Comparison of ENCODE assay signal across 1 cellular context in the genomic region with DNA sequence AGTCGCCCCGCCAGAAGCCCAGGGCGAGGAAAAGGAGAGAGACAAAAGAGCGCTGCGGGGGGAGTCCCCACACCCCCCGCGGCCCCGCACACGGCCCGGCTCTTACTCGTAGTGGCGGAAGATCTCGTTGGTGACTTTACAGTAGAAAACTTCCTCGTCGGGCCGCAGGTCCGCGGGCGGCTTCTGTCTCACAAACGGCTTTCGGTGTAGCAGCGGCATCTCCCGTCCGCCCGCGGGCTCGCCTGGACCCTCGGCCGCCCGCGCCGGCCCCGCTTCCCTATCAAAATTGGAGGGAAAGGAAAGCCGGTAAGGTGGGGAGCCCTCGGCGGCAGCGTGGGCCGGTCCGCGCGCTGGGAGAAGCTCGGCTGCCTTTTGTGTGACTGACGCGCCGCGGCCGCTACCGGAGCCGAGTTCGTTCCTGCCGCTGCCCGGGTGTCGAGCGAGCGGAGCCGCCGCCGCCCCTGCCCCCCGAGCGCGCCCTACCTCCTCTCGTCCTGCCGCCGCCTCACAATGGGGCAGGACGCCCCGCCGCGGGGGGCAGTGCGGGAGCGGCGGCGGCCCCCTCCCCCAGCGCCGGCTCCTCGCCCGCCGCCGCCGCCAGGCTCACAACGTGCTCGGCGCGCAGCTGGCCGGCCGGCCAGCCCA.
TF ChIP-seq lines count a peak whose summit lies in the region.

No MANE protein-coding gene starts in this region.

TF ChIP-seq in HepG2, 621 proteins besides CTCF, POLR2A, EP300 and RAD21 (continued from another document and continues in another):
- TF ChIP-seq, protein P1, sequence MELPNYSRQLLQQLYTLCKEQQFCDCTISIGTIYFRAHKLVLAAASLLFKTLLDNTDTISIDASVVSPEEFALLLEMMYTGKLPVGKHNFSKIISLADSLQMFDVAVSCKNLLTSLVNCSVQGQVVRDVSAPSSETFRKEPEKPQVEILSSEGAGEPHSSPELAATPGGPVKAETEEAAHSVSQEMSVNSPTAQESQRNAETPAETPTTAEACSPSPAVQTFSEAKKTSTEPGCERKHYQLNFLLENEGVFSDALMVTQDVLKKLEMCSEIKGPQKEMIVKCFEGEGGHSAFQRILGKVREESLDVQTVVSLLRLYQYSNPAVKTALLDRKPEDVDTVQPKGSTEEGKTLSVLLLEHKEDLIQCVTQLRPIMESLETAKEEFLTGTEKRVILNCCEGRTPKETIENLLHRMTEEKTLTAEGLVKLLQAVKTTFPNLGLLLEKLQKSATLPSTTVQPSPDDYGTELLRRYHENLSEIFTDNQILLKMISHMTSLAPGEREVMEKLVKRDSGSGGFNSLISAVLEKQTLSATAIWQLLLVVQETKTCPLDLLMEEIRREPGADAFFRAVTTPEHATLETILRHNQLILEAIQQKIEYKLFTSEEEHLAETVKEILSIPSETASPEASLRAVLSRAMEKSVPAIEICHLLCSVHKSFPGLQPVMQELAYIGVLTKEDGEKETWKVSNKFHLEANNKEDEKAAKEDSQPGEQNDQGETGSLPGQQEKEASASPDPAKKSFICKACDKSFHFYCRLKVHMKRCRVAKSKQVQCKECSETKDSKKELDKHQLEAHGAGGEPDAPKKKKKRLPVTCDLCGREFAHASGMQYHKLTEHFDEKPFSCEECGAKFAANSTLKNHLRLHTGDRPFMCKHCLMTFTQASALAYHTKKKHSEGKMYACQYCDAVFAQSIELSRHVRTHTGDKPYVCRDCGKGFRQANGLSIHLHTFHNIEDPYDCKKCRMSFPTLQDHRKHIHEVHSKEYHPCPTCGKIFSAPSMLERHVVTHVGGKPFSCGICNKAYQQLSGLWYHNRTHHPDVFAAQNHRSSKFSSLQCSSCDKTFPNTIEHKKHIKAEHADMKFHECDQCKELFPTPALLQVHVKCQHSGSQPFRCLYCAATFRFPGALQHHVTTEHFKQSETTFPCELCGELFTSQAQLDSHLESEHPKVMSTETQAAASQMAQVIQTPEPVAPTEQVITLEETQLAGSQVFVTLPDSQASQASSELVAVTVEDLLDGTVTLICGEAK (IDR thresholded peaks at IDR 0.05) = no peak
- TF ChIP-seq, protein P1 (CRISPR knock-in tag; IDR thresholded peaks at IDR 0.05) = no peak
- no peak; the same call in 1 of the 2 replicates for TF ChIP-seq ZNF891 (CRISPR knock-in tag; IDR thresholded peaks at IDR 0.05)
- TF ChIP-seq, protein P2, sequence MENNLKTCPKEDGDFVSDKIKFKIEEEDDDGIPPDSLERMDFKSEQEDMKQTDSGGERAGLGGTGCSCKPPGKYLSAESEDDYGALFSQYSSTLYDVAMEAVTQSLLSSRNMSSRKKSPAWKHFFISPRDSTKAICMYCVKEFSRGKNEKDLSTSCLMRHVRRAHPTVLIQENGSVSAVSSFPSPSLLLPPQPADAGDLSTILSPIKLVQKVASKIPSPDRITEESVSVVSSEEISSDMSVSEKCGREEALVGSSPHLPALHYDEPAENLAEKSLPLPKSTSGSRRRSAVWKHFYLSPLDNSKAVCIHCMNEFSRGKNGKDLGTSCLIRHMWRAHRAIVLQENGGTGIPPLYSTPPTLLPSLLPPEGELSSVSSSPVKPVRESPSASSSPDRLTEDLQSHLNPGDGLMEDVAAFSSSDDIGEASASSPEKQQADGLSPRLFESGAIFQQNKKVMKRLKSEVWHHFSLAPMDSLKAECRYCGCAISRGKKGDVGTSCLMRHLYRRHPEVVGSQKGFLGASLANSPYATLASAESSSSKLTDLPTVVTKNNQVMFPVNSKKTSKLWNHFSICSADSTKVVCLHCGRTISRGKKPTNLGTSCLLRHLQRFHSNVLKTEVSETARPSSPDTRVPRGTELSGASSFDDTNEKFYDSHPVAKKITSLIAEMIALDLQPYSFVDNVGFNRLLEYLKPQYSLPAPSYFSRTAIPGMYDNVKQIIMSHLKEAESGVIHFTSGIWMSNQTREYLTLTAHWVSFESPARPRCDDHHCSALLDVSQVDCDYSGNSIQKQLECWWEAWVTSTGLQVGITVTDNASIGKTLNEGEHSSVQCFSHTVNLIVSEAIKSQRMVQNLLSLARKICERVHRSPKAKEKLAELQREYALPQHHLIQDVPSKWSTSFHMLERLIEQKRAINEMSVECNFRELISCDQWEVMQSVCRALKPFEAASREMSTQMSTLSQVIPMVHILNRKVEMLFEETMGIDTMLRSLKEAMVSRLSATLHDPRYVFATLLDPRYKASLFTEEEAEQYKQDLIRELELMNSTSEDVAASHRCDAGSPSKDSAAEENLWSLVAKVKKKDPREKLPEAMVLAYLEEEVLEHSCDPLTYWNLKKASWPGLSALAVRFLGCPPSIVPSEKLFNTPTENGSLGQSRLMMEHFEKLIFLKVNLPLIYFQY (CRISPR knock-in tag; IDR thresholded peaks at IDR 0.05; ENCODE audit: borderline replicate concordance) = no peak
- TF ChIP-seq, protein P3, sequence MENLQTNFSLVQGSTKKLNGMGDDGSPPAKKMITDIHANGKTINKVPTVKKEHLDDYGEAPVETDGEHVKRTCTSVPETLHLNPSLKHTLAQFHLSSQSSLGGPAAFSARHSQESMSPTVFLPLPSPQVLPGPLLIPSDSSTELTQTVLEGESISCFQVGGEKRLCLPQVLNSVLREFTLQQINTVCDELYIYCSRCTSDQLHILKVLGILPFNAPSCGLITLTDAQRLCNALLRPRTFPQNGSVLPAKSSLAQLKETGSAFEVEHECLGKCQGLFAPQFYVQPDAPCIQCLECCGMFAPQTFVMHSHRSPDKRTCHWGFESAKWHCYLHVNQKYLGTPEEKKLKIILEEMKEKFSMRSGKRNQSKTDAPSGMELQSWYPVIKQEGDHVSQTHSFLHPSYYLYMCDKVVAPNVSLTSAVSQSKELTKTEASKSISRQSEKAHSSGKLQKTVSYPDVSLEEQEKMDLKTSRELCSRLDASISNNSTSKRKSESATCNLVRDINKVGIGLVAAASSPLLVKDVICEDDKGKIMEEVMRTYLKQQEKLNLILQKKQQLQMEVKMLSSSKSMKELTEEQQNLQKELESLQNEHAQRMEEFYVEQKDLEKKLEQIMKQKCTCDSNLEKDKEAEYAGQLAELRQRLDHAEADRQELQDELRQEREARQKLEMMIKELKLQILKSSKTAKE (CRISPR knock-in tag; IDR thresholded peaks at IDR 0.05; ENCODE audit: borderline replicate concordance) = no peak
- TF ChIP-seq ZNF343 (CRISPR knock-in tag; IDR thresholded peaks at IDR 0.05) = no peak
- TF ChIP-seq ELF4 (CRISPR knock-in tag; IDR thresholded peaks at IDR 0.05; ENCODE audit: borderline replicate concordance) = no peak
- no peak for TF ChIP-seq ZFP36L2 (CRISPR knock-in tag; IDR thresholded peaks at IDR 0.05)
- TF ChIP-seq, protein P4, sequence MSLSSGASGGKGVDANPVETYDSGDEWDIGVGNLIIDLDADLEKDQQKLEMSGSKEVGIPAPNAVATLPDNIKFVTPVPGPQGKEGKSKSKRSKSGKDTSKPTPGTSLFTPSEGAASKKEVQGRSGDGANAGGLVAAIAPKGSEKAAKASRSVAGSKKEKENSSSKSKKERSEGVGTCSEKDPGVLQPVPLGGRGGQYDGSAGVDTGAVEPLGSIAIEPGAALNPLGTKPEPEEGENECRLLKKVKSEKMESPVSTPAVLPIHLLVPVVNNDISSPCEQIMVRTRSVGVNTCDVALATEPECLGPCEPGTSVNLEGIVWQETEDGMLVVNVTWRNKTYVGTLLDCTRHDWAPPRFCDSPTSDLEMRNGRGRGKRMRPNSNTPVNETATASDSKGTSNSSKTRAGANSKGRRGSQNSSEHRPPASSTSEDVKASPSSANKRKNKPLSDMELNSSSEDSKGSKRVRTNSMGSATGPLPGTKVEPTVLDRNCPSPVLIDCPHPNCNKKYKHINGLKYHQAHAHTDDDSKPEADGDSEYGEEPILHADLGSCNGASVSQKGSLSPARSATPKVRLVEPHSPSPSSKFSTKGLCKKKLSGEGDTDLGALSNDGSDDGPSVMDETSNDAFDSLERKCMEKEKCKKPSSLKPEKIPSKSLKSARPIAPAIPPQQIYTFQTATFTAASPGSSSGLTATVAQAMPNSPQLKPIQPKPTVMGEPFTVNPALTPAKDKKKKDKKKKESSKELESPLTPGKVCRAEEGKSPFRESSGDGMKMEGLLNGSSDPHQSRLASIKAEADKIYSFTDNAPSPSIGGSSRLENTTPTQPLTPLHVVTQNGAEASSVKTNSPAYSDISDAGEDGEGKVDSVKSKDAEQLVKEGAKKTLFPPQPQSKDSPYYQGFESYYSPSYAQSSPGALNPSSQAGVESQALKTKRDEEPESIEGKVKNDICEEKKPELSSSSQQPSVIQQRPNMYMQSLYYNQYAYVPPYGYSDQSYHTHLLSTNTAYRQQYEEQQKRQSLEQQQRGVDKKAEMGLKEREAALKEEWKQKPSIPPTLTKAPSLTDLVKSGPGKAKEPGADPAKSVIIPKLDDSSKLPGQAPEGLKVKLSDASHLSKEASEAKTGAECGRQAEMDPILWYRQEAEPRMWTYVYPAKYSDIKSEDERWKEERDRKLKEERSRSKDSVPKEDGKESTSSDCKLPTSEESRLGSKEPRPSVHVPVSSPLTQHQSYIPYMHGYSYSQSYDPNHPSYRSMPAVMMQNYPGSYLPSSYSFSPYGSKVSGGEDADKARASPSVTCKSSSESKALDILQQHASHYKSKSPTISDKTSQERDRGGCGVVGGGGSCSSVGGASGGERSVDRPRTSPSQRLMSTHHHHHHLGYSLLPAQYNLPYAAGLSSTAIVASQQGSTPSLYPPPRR (CRISPR knock-in tag; IDR thresholded peaks at IDR 0.05; ENCODE audit: borderline replicate concordance) = peak; percentile 8; the same call in 1 of the 2 replicates
- TF ChIP-seq BRD4 (CRISPR knock-in tag; IDR thresholded peaks at IDR 0.05) = no peak
- TF ChIP-seq HDAC2 (CRISPR knock-in tag; IDR thresholded peaks at IDR 0.05) = no peak; the same call in 1 of the 2 replicates
- TF ChIP-seq, protein P5, sequence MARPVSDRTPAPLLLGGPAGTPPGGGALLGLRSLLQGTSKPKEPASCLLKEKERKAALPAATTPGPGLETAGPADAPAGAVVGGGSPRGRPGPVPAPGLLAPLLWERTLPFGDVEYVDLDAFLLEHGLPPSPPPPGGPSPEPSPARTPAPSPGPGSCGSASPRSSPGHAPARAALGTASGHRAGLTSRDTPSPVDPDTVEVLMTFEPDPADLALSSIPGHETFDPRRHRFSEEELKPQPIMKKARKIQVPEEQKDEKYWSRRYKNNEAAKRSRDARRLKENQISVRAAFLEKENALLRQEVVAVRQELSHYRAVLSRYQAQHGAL (CRISPR knock-in tag; IDR thresholded peaks at IDR 0.05; ENCODE audit: not compliant biosample characterization) = no peak
- TF ChIP-seq ZSCAN30 (CRISPR knock-in tag; IDR thresholded peaks at IDR 0.05) = no peak
- TF ChIP-seq BORCS8-MEF2B (CRISPR knock-in tag; IDR thresholded peaks at IDR 0.05) = no peak
- no peak for TF ChIP-seq ZNF30 (CRISPR knock-in tag; IDR thresholded peaks at IDR 0.05)
- no peak for TF ChIP-seq ZNF674 (CRISPR knock-in tag; IDR thresholded peaks at IDR 0.05; ENCODE audit: low read depth)
- no peak for TF ChIP-seq SAP130 (CRISPR knock-in tag; IDR thresholded peaks at IDR 0.05; ENCODE audit: low read depth)
- TF ChIP-seq LCORL (IDR thresholded peaks at IDR 0.05) = no peak
- TF ChIP-seq LCORL (CRISPR knock-in tag; IDR thresholded peaks at IDR 0.05) = no peak
- TF ChIP-seq ZSCAN21 (CRISPR knock-in tag; IDR thresholded peaks at IDR 0.05; ENCODE audit: borderline replicate concordance) = no peak
- no peak for TF ChIP-seq ZNF672 (CRISPR knock-in tag; IDR thresholded peaks at IDR 0.05)
- TF ChIP-seq SYNCRIP (IDR thresholded peaks at IDR 0.05; ENCODE audit: insufficient read depth, low read depth, low read length) = no peak
- TF ChIP-seq ELF1 (CRISPR knock-in tag; IDR thresholded peaks at IDR 0.05) = 0 out of 2 replicates have a peak, but pooled peaks have one; percentile 46
- peak; percentile 53; the same call in 1 of the 2 replicates for TF ChIP-seq HHEX (CRISPR knock-in tag; IDR thresholded peaks at IDR 0.05)
- TF ChIP-seq RXRB (CRISPR knock-in tag; IDR thresholded peaks at IDR 0.05; ENCODE audit: borderline replicate concordance) = no peak
- no peak for TF ChIP-seq KMT2B (CRISPR knock-in tag; IDR thresholded peaks at IDR 0.05)
- TF ChIP-seq ELF3 (CRISPR knock-in tag; IDR thresholded peaks at IDR 0.05) = 0 out of 2 replicates have a peak, but pooled peaks have one; percentile 14
- TF ChIP-seq, protein P6, sequence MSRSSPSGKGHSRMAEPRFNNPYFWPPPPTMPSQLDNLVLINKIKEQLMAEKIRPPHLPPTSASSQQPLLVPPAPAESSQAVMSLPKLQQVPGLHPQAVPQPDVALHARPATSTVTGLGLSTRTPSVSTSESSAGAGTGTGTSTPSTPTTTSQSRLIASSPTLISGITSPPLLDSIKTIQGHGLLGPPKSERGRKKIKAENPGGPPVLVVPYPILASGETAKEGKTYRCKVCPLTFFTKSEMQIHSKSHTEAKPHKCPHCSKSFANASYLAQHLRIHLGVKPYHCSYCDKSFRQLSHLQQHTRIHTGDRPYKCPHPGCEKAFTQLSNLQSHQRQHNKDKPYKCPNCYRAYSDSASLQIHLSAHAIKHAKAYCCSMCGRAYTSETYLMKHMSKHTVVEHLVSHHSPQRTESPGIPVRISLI (CRISPR knock-in tag; IDR thresholded peaks at IDR 0.05; ENCODE audit: borderline replicate concordance) = peak; percentile 59
- TF ChIP-seq NAIF1 (CRISPR knock-in tag; IDR thresholded peaks at IDR 0.05; ENCODE audit: borderline replicate concordance) = no peak
- TF ChIP-seq HMG20A (CRISPR knock-in tag; IDR thresholded peaks at IDR 0.05; ENCODE audit: borderline replicate concordance) = no peak
- TF ChIP-seq YY1 (IDR thresholded peaks at IDR 0.05; ENCODE audit: insufficient read depth, insufficient replicate concordance, low read depth, low read length) = peak; percentile 20
- no peak for TF ChIP-seq NFE2L2 (IDR thresholded peaks at IDR 0.05; ENCODE audit: low read length)
- TF ChIP-seq ZSCAN9 (CRISPR knock-in tag; IDR thresholded peaks at IDR 0.05; ENCODE audit: borderline replicate concordance) = no peak
